Comparison of ENCODE assay signal across 8 cellular contexts in genomic region chr4:3073158-3074077, GRCh38.
DNase-seq lines count a peak whose midpoint lies in the region; ATAC-seq and TF ChIP-seq lines count a peak whose summit lies in the region.

No MANE protein-coding gene starts in this region.

- H3K4me1 ChIP-seq in effector memory CD4-positive, alpha-beta T cell (ENCODE audit: control insufficient read depth, insufficient read depth, low read length, poor library complexity, severe bottlenecking), result peaks cover 6% of the 10 kb centered on the region

- peak; percentile 26 for ATAC-seq in GM21825 (IDR thresholded peaks at IDR 0.05; ENCODE audit: unreplicated experiment)

- no peak overlapping the region for H3K27ac Mint-ChIP-seq in nephron progenitor cell

- no peak for DNase-seq in GM06990 (ENCODE audit: extremely low read depth, insufficient read length)
- DNase-seq in NCI-H128 (lab: John Stamatoyannopoulos, UW; ENCODE audit: unreplicated experiment), result peak; percentile 13
- peak in 1 of 3 donors; percentile 1 for DNase-seq in effector memory CD4-positive, alpha-beta T cell
- DNase-seq in nephron progenitor cell, result no peak
- no peak for DNase-seq in COLO668 (lab: John Stamatoyannopoulos, UW; ENCODE audit: unreplicated experiment)
- no peak for DNase-seq in activated effector memory CD4-positive, alpha-beta T cell treated with anti-CD3 and anti-CD28 coated beads, Interleukin-2, amount 50 U/mL, for 16 hours
- DNase-seq in activated CD4-positive, alpha-beta T cell treated with anti-CD3 and anti-CD28 coated beads for 48 hours, result no peak

- peak overlapping the region; percentile 73 for H3K4me3 ChIP-seq in GM06990 (replicated peaks; ENCODE audit: low read depth, low read length)
- H3K4me3 ChIP-seq in effector memory CD4-positive, alpha-beta T cell (ENCODE audit: insufficient read depth, low read depth, low read length, poor library complexity, severe bottlenecking), result peak overlapping the region; percentile 65

- peak overlapping the region; percentile 25 for H3K4me3 Mint-ChIP-seq in nephron progenitor cell

- no peak overlapping the region for H3K27ac ChIP-seq in effector memory CD4-positive, alpha-beta T cell (ENCODE audit: insufficient read depth, low read length, poor library complexity, severe bottlenecking)

- H3K4me1 Mint-ChIP-seq in nephron progenitor cell, result peaks cover 37% of the 10 kb centered on the region

- peak; percentile 51 for TF ChIP-seq CTCF in GM06990 (IDR thresholded peaks at IDR 0.05; ENCODE audit: insufficient read depth, low read length, poor library complexity, severe bottlenecking)
- TF ChIP-seq CTCF in nephron progenitor cell (IDR thresholded peaks at IDR 0.05), result no peak

- peaks cover 20% of the 10 kb centered on the region for H3K27me3 Mint-ChIP-seq in nephron progenitor cell (ENCODE audit: low read depth, poor library complexity)

- H3K27me3 ChIP-seq in GM06990 (replicated peaks; ENCODE audit: control insufficient read depth, insufficient read depth, low read length), result no peaks in the 10 kb centered on the region
- no peaks in the 10 kb centered on the region for H3K27me3 ChIP-seq in effector memory CD4-positive, alpha-beta T cell (replicated peaks; ENCODE audit: control insufficient read depth, insufficient read depth, low read length, poor library complexity, severe bottlenecking)

- H3K9me3 Mint-ChIP-seq in nephron progenitor cell, result no peaks in the 10 kb centered on the region

- peaks cover 6% of the 10 kb centered on the region for H3K36me3 Mint-ChIP-seq in nephron progenitor cell (ENCODE audit: low read depth)

- H3K9me3 ChIP-seq in effector memory CD4-positive, alpha-beta T cell (ENCODE audit: control insufficient read depth, low read length), result no peaks in the 10 kb centered on the region

- no peaks in the 10 kb centered on the region; the same call in 1 of the 2 replicates for H3K36me3 ChIP-seq in GM06990 (ENCODE audit: control insufficient read depth, insufficient read depth, low read length)
- no peaks in the 10 kb centered on the region for H3K36me3 ChIP-seq in effector memory CD4-positive, alpha-beta T cell (ENCODE audit: control insufficient read depth, insufficient read depth, low read length)
